Comparison of ENCODE assay signal across 21 cellular contexts in the genomic region with DNA sequence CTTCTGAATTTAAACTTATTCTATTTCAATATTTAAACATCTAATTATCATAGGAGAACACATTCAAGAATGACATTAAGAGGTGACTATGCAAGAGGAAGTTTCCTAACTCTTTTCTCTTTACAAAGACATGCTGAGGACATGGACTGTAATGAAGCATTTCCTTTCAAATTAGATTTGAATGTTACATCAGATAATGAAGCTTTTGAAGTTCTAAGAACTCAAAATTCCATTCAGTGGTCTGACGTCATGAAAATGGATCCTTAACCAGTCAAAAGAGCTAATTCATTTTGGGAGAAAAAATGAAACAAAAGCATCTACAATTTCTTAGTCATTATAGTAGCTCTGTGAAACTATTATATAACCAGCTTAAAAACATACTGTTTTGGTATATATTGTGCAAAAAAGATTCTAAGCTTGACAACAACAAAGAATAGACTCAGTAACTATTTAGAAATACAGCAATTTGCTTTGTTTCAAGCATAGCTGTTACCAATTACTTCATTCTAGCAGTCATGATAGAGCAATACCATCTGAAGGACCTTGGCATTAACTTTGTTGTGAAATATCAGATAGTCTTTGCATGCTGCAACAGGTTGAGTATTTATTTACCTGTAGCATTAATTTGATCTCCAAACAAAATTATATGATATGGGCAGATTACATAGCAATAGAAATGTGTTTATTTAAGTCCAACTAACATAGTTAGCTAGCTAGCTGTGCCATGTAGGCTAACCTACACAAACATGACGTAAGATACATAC. TPM values are rescaled to one million over a fixed set of nuclear protein-coding genes. Genes with fewer than 3 reads are reported as not detected.
DNase-seq lines count a peak whose midpoint lies in the region; ATAC-seq and TF ChIP-seq lines count a peak whose summit lies in the region.
"Had no signal": no experiment of that assay in that cellular context is flagged by ENCODE, and none has a peak within 500 bp of the region (broad histone marks: within the 10 kb centered on the region; RNA-seq: fewer than 3 reads in every experiment).

No MANE protein-coding gene starts in this region.

- no peak overlapping the region for H3K4me3 Mint-ChIP-seq in activated T-cell treated with anti-CD3 and anti-CD28 coated beads, Interleukin-2, amount 50 U/mL, for 4 hours
- no peak overlapping the region for H3K4me3 Mint-ChIP-seq in central memory CD8-positive, alpha-beta T cell
- H3K4me3 Mint-ChIP-seq: activated naive CD4-positive, alpha-beta T cell treated with anti-CD3 and anti-CD28 coated beads, Interleukin-2, amount 10 ng/mL, durations not matched to agents 7 days and 5 days; nephron progenitor cell had no signal

- H3K9me3 ChIP-seq in sigmoid colon: no peaks in the 10 kb centered on the region
- H3K9me3 ChIP-seq: thoracic aorta had no signal

- peak; percentile 19 to 31 for ATAC-seq in activated T-cell treated with anti-CD3 and anti-CD28 coated beads, Interleukin-2, amount 50 U/mL, for 4 hours
- ATAC-seq in central memory CD8-positive, alpha-beta T cell (replicated peaks; ENCODE audit: extremely low read depth, poor library complexity, severe bottlenecking): no peak

- DNase-seq in activated T-cell treated with anti-CD3 and anti-CD28 coated beads, Interleukin-2, amount 50 U/mL, for 4 hours: no peak
- DNase-seq in activated T-cell treated with anti-CD3 and anti-CD28 coated beads, Interleukin-2, amount 50 U/mL, for 48 hours: no peak
- peak; percentile 0 for DNase-seq in SIG-M5 (lab: John Stamatoyannopoulos, UW)
- DNase-seq in central memory CD8-positive, alpha-beta T cell (ENCODE audit: low spot score in 2 of 2): no peak
- no peak for DNase-seq in NCI-H82 treated with DMSO at 0.1 percent for 48 hours (lab: John Stamatoyannopoulos, UW; ENCODE audit: unreplicated experiment)
- DNase-seq in T1000 (lab: John Stamatoyannopoulos, UW): no peak
- DNase-seq in sigmoid colon: no peak
- DNase-seq: activated CD4-positive, alpha-beta T cell treated with anti-CD3 and anti-CD28 coated beads, Interleukin-2, amount 50 U/mL, for 4 hours; activated naive CD4-positive, alpha-beta T cell treated with anti-CD3 and anti-CD28 coated beads, Interleukin-2, amount 10 ng/mL, durations not matched to agents 7 days and 5 days; effector memory CD4-positive, alpha-beta T cell; foreskin fibroblast; NCI-H2029 treated with DMSO at 0.1 percent for 48 hours; NCI-H526 treated with DMSO at 0.1 percent for 48 hours; nephron progenitor cell had no signal

- H3K27ac Mint-ChIP-seq in central memory CD8-positive, alpha-beta T cell (ENCODE audit: low read depth): peak overlapping the region; percentile 94
- H3K27ac Mint-ChIP-seq: activated naive CD4-positive, alpha-beta T cell treated with anti-CD3 and anti-CD28 coated beads, Interleukin-2, amount 10 ng/mL, durations not matched to agents 7 days and 5 days; nephron progenitor cell had no signal

- peaks cover 41% of the 10 kb centered on the region for H3K4me1 Mint-ChIP-seq in activated T-cell treated with anti-CD3 and anti-CD28 coated beads, Interleukin-2, amount 50 U/mL, for 4 hours (ENCODE audit: low read depth)
- peaks cover 54% of the 10 kb centered on the region for H3K4me1 Mint-ChIP-seq in central memory CD8-positive, alpha-beta T cell
- H3K4me1 Mint-ChIP-seq: nephron progenitor cell had no signal

- no peaks in the 10 kb centered on the region for H3K27me3 ChIP-seq in sigmoid colon
- H3K27me3 ChIP-seq: cardiac muscle cell had no signal

- TF ChIP-seq EP300 in sigmoid colon (IDR thresholded peaks at IDR 0.05): no peak

- TF ChIP-seq POLR2A in sigmoid colon (IDR thresholded peaks at IDR 0.05): no peak

- H3K36me3 Mint-ChIP-seq in activated T-cell treated with anti-CD3 and anti-CD28 coated beads, Interleukin-2, amount 50 U/mL, for 4 hours (ENCODE audit: insufficient read depth): no peaks in the 10 kb centered on the region
- peaks cover 9% of the 10 kb centered on the region for H3K36me3 Mint-ChIP-seq in central memory CD8-positive, alpha-beta T cell (ENCODE audit: insufficient read depth)
- H3K36me3 Mint-ChIP-seq: activated naive CD4-positive, alpha-beta T cell treated with anti-CD3 and anti-CD28 coated beads, Interleukin-2, amount 10 ng/mL, durations not matched to agents 7 days and 5 days had no signal

- intact Hi-C loops in sigmoid colon (cut with DNase I): no loop called here

- TF ChIP-seq CTCF in sigmoid colon (IDR thresholded peaks at IDR 0.05): no peak

- H3K36me3 ChIP-seq in sigmoid colon: no peaks in the 10 kb centered on the region
- H3K36me3 ChIP-seq: cardiac muscle cell, thoracic aorta had no signal

- H3K9me3 Mint-ChIP-seq in activated T-cell treated with anti-CD3 and anti-CD28 coated beads, Interleukin-2, amount 50 U/mL, for 4 hours: no peaks in the 10 kb centered on the region
- no peaks in the 10 kb centered on the region for H3K9me3 Mint-ChIP-seq in central memory CD8-positive, alpha-beta T cell
- H3K9me3 Mint-ChIP-seq: activated naive CD4-positive, alpha-beta T cell treated with anti-CD3 and anti-CD28 coated beads, Interleukin-2, amount 10 ng/mL, durations not matched to agents 7 days and 5 days; nephron progenitor cell had no signal

- WGBS in sigmoid colon, 2 donors: 64 to 68% methylated on average over 2 of the region's 2 CpGs

- H3K4me1 ChIP-seq in sigmoid colon: no peaks in the 10 kb centered on the region

- no peaks in the 10 kb centered on the region for H3K27me3 Mint-ChIP-seq in activated T-cell treated with anti-CD3 and anti-CD28 coated beads, Interleukin-2, amount 50 U/mL, for 4 hours (ENCODE audit: low read depth)
- H3K27me3 Mint-ChIP-seq in central memory CD8-positive, alpha-beta T cell: no peaks in the 10 kb centered on the region
- H3K27me3 Mint-ChIP-seq: activated naive CD4-positive, alpha-beta T cell treated with anti-CD3 and anti-CD28 coated beads, Interleukin-2, amount 10 ng/mL, durations not matched to agents 7 days and 5 days had no signal

- H3K27ac ChIP-seq in temporal lobe (ENCODE audit: low read depth, low read length): peak overlapping the region; percentile 87
- no peak overlapping the region for H3K27ac ChIP-seq in sigmoid colon
- H3K27ac ChIP-seq: cardiac muscle cell, RWPE1, thoracic aorta had no signal

- H3K4me3 ChIP-seq in sigmoid colon: no peak overlapping the region
- H3K4me3 ChIP-seq: cardiac muscle cell, thoracic aorta had no signal

RNA-seq across cellular contexts. Expression of gene DTHD1, which starts 13.7 kb away (rescaled TPM):
- total RNA-seq in activated T-cell treated with anti-CD3 and anti-CD28 coated beads, Interleukin-2, amount 50 U/mL, for 4 hours: under 1 TPM; 0.15 to 0.71 (median 0.19) TPM
- total RNA-seq in temporal lobe (0.74 TPM), sigmoid colon (under 1 TPM in 3 of 4 donors, not detected in 1; under 0.01 to 0.27 (median 0.16) TPM)
- polyA plus RNA-seq in sigmoid colon: under 1 TPM in 1 of 3 donors, not detected in 2; 0.26 TPM
- total RNA-seq: cardiac muscle cell, lung microvascular endothelial cell, renal cortical epithelial cell had no signal
- polyA plus RNA-seq: AG04450, cardiac muscle cell had no signal

RNA-seq across cellular contexts. Expression of gene ARAP2, which starts 23.4 kb away (rescaled TPM):
- total RNA-seq in activated T-cell treated with anti-CD3 and anti-CD28 coated beads, Interleukin-2, amount 50 U/mL, for 4 hours: 10 to 100 TPM; 20.7 to 33.2 (median 26.8) TPM
- total RNA-seq in temporal lobe: 55.1 TPM
- 10 to 100 TPM; 16.9 to 22.9 (median 21.5) TPM for total RNA-seq in sigmoid colon
- polyA plus RNA-seq in sigmoid colon: 1 to 10 TPM; 3.6 to 6.7 (median 5.1) TPM
